Comparison of ENCODE assay signal across 29 cellular contexts in the genomic region with DNA sequence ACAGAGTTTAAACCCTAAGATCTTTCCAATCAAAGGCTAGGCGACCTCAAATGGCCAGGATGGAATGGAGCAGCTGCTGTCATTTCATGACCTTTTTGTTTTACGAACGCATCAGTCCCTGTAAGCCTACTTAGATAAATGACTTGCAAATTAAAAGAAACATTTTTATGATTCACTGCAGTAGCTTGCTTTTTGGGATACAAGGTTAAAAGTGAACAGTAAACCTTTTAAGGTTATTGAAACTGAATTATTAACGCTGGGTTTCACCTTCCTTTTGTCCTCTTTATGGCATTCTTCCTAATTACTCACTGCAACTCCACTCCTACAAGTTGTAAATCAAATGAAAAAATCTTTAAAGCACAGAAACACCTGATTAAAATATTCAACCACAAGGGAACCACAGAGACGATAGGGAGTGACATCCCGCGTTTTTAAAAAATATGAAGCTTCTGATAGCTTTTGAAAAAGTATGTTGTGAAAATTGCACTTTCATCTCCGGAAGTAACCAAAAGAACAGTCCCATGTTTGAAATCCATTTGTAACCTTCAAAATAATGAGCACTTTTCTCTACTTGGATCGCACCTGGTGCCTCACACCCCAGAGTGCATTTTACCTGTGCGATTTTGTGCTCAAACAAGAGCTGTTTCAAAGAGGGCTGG.
A peak's percentile ranks its signal among the peaks of the same experiment; 100 is the strongest.
DNase-seq lines count a peak whose midpoint lies in the region; TF ChIP-seq lines count a peak whose summit lies in the region.
"Had no signal": no experiment of that assay in that cellular context is flagged by ENCODE, and none has a peak within 500 bp of the region (broad histone marks: within the 10 kb centered on the region; RNA-seq: fewer than 3 reads in every experiment).

No MANE protein-coding gene starts in this region.

- no peaks in the 10 kb centered on the region for H4K20me1 ChIP-seq in Loucy (ENCODE audit: insufficient read depth, low read length, poor library complexity, severe bottlenecking)
- H4K20me1 ChIP-seq: BLaER1 treated with 17β-estradiol and CSF1 and Interleukin-3, amounts not matched to agents 10 nM and 100 nM had no signal

- no peak overlapping the region for H3K18ac ChIP-seq in mesendoderm (ENCODE audit: low read length)

- H3K27ac Mint-ChIP-seq in nephron: peak overlapping the region in 2 of 3 experiments; percentile 10 to 62
- H3K27ac Mint-ChIP-seq: activated T-cell treated with anti-CD3 and anti-CD28 coated beads, Interleukin-2, amount 50 U/mL, for 72 hours; endodermal cell; stimulated activated effector memory CD8-positive, alpha-beta T cell treated with anti-CD3 and anti-CD28 coated beads, Interleukin-12 subunit alpha, Interleukin-12 subunit beta, amount 100 ng/mL, for 72 hours had no signal

- H3K56ac ChIP-seq in mesendoderm (ENCODE audit: low read length): no peak overlapping the region

- no peaks in the 10 kb centered on the region for H3K27me3 ChIP-seq in Loucy (ENCODE audit: insufficient read depth, low read length, poor library complexity, severe bottlenecking)
- no peaks in the 10 kb centered on the region for H3K27me3 ChIP-seq in mesendoderm (ENCODE audit: insufficient read depth, low read length, poor library complexity)
- H3K27me3 ChIP-seq: adrenal gland; BLaER1 treated with 17β-estradiol and CSF1 and Interleukin-3, amounts not matched to agents 10 nM and 100 nM; brain microvascular endothelial cell; transverse colon had no signal

- no peaks in the 10 kb centered on the region for H3K27me3 Mint-ChIP-seq in nephron (ENCODE audit: low read depth)
- H3K27me3 Mint-ChIP-seq: naive B cell had no signal

- H3K27ac ChIP-seq in mesendoderm (ENCODE audit: low read depth, low read length): no peak overlapping the region
- H3K27ac ChIP-seq: 22Rv1; adrenal gland; BLaER1 treated with 17β-estradiol and CSF1 and Interleukin-3, amounts not matched to agents 10 nM and 100 nM; brain microvascular endothelial cell; transverse colon had no signal

- no peaks in the 10 kb centered on the region for H3K9me3 ChIP-seq in Loucy (ENCODE audit: insufficient read depth, low read depth, low read length)
- H3K9me3 ChIP-seq: adrenal gland; BLaER1 treated with 17β-estradiol and CSF1 and Interleukin-3, amounts not matched to agents 10 nM and 100 nM; transverse colon had no signal

- no CpG with 5 or more reads among the region's 10 CpGs for WGBS in mesendoderm (ENCODE audit: extremely low coverage, insufficient coverage, low lambda C conversion rate)

- TF ChIP-seq CTCF in Loucy (conservative IDR thresholded peaks at IDR 0.05; ENCODE audit: low read length): no peak
- TF ChIP-seq CTCF in nephron (IDR thresholded peaks at IDR 0.05; ENCODE audit: unreplicated experiment in 3 of 3): no peak

- no peaks in the 10 kb centered on the region for H3K9me3 Mint-ChIP-seq in nephron
- H3K9me3 Mint-ChIP-seq: endodermal cell; stimulated activated effector memory CD8-positive, alpha-beta T cell treated with anti-CD3 and anti-CD28 coated beads, Interleukin-12 subunit alpha, Interleukin-12 subunit beta, amount 100 ng/mL, for 72 hours had no signal

- H2BK5ac ChIP-seq in mesendoderm (ENCODE audit: low read length): no peak overlapping the region

- H2AFZ ChIP-seq in Loucy (ENCODE audit: low read length): no peak overlapping the region

- no peak overlapping the region for H2BK15ac ChIP-seq in mesendoderm (replicated peaks; ENCODE audit: low read depth)

- no peak overlapping the region for H2BK120ac ChIP-seq in mesendoderm (ENCODE audit: low read depth, low read length)

- H3K36me3 Mint-ChIP-seq in nephron (ENCODE audit: low read depth): peaks cover 9% of the 10 kb centered on the region
- H3K36me3 Mint-ChIP-seq: naive B cell; stimulated activated effector memory CD8-positive, alpha-beta T cell treated with anti-CD3 and anti-CD28 coated beads, Interleukin-12 subunit alpha, Interleukin-12 subunit beta, amount 100 ng/mL, for 72 hours had no signal

- H3K79me2 ChIP-seq in Loucy (ENCODE audit: insufficient read depth, low read length) (no peaks in the 10 kb centered on the region), mesendoderm (ENCODE audit: control insufficient read depth, insufficient read depth, low read length) (no peaks in the 10 kb centered on the region)

- no peaks in the 10 kb centered on the region for H3K79me1 ChIP-seq in mesendoderm (ENCODE audit: low read length)

- H3K4me2 ChIP-seq in Loucy (ENCODE audit: low read depth, low read length, poor library complexity, severe bottlenecking) (peak overlapping the region; percentile 20), mesendoderm (ENCODE audit: low read length) (no peak overlapping the region)
- H3K4me2 ChIP-seq: BLaER1 treated with 17β-estradiol and CSF1 and Interleukin-3, amounts not matched to agents 10 nM and 100 nM had no signal

- H3K4ac ChIP-seq in mesendoderm (ENCODE audit: low read depth, low read length): no peak overlapping the region

- no peak overlapping the region for H4K8ac ChIP-seq in mesendoderm (ENCODE audit: low read depth, low read length)

- no peaks in the 10 kb centered on the region for H3K9me2 ChIP-seq in Loucy (replicated peaks; ENCODE audit: low read depth, low read length)

- no peak overlapping the region for H2AK5ac ChIP-seq in mesendoderm (ENCODE audit: low read length)

- H3K4me3 ChIP-seq in Loucy (ENCODE audit: low read length, poor library complexity, severe bottlenecking) (no peak overlapping the region), mesendoderm (ENCODE audit: low read length) (no peak overlapping the region)
- H3K4me3 ChIP-seq: adrenal gland; BLaER1 treated with 17β-estradiol and CSF1 and Interleukin-3, amounts not matched to agents 10 nM and 100 nM; transverse colon had no signal

- peaks cover 35% of the 10 kb centered on the region for H3K4me1 ChIP-seq in Loucy (ENCODE audit: insufficient read depth, low read length, poor library complexity, severe bottlenecking)
- H3K4me1 ChIP-seq in mesendoderm (ENCODE audit: control insufficient read depth, low read depth, low read length): no peaks in the 10 kb centered on the region
- H3K4me1 ChIP-seq: adrenal gland had no signal

- DNase-seq in NCI-H1436 (lab: John Stamatoyannopoulos, UW) (peak; percentile 38), NCI-H1436 treated with DMSO at 0.1 percent for 48 hours (lab: John Stamatoyannopoulos, UW) (no peak), SW480 (ENCODE audit: low spot score) (peak; percentile 15), SKM-1 treated with dmso at 0.1 percent for 144 hours (lab: John Stamatoyannopoulos, UW; ENCODE audit: unreplicated experiment) (no peak), Kasumi-1 (lab: John Stamatoyannopoulos, UW) (no peak), mesendoderm (no peak)
- DNase-seq: activated CD4-positive, alpha-beta T cell treated with anti-CD3 and anti-CD28 coated beads, Interleukin-2, amount 50 U/mL, for 4 hours; activated CD4-positive, CD25-positive, alpha-beta regulatory T cell; activated T-cell treated with anti-CD3 and anti-CD28 coated beads, Interleukin-2, amount 50 U/mL, for 72 hours; brain microvascular endothelial cell; cerebellar nuclear complex; dermis blood vessel endothelial cell; endodermal cell; foreskin fibroblast; GDM1; islet precursor cell; left ventricle myocardium superior; naive B cell; NCI-H2107; NK-92 treated with Interleukin-12 subunit alpha and Interleukin-12 subunit beta, amount 100 ng/mL, for 24 hours; occipital lobe; stimulated activated CD4-positive, alpha-beta T cell treated with anti-CD3 and anti-CD28 coated beads, Interleukin-15, amount 100 ng/mL, for 24 hours; transverse colon had no signal

- H3K9ac ChIP-seq in Loucy (ENCODE audit: low read depth, low read length, poor library complexity, severe bottlenecking) (no peak overlapping the region), mesendoderm (ENCODE audit: low read length) (no peak overlapping the region)
- H3K9ac ChIP-seq: BLaER1 treated with 17β-estradiol and CSF1 and Interleukin-3, amounts not matched to agents 10 nM and 100 nM had no signal

- no peak overlapping the region for H3K4me3 Mint-ChIP-seq in nephron
- H3K4me3 Mint-ChIP-seq: endodermal cell; naive B cell; stimulated activated effector memory CD8-positive, alpha-beta T cell treated with anti-CD3 and anti-CD28 coated beads, Interleukin-12 subunit alpha, Interleukin-12 subunit beta, amount 100 ng/mL, for 72 hours had no signal

- peaks cover 21% of the 10 kb centered on the region for H3K4me1 Mint-ChIP-seq in nephron
- H3K4me1 Mint-ChIP-seq: naive B cell; stimulated activated effector memory CD8-positive, alpha-beta T cell treated with anti-CD3 and anti-CD28 coated beads, Interleukin-12 subunit alpha, Interleukin-12 subunit beta, amount 100 ng/mL, for 72 hours had no signal

- H4K5ac ChIP-seq in mesendoderm (ENCODE audit: low read length): no peak overlapping the region

- no peaks in the 10 kb centered on the region for H3K36me3 ChIP-seq in Loucy (ENCODE audit: insufficient read depth, low read length)
- H3K36me3 ChIP-seq in mesendoderm (ENCODE audit: control insufficient read depth, insufficient read depth, low read length): no peaks in the 10 kb centered on the region
- H3K36me3 ChIP-seq: adrenal gland; BLaER1 treated with 17β-estradiol and CSF1 and Interleukin-3, amounts not matched to agents 10 nM and 100 nM; brain microvascular endothelial cell; transverse colon had no signal

- no peak overlapping the region for H3K23ac ChIP-seq in mesendoderm (ENCODE audit: low read length)

- no peaks in the 10 kb centered on the region for H3F3A ChIP-seq in Loucy (ENCODE audit: low read depth)

Comparison
In these comparisons a context has a peak if more than half of its experiments do, and no peak if none do; other contexts are left out.
1. DNase-seq: peak in NCI-H1436 (single experiment) and SW480 (single experiment); none in NCI-H1436 treated with DMSO at 0.1 percent for 48 hours (single experiment), SKM-1 treated with dmso at 0.1 percent for 144 hours (single experiment), Kasumi-1 (0 of 2) and mesendoderm (single experiment).